In genomic region chrX:130081421-130082045, GRCh38 we compare ENCODE assay signal across 2 cellular contexts.
TF ChIP-seq lines count a peak whose summit lies in the region.

No MANE protein-coding gene starts in this region.

TF ChIP-seq in GM12878, 131 proteins besides CTCF, POLR2A, EP300 and RAD21:
- TF ChIP-seq POLR2AphosphoS5 (IDR thresholded peaks at IDR 0.05; ENCODE audit: low read length): 0 out of 2 replicates have a peak, but pooled peaks have one; percentile 4
- no peak for TF ChIP-seq IKZF2 (IDR thresholded peaks at IDR 0.05)

TF ChIP-seq in SK-N-SH, 30 proteins besides CTCF, POLR2A, EP300 and RAD21:
- TF ChIP-seq USF1 (IDR thresholded peaks at IDR 0.05; ENCODE audit: borderline replicate concordance, low read depth) (no peak), USF2 (IDR thresholded peaks at IDR 0.05; ENCODE audit: borderline replicate concordance, low read depth, low read length) (no peak), SMC3 (IDR thresholded peaks at IDR 0.05; ENCODE audit: low read depth, low read length) (no peak), MXI1 (IDR thresholded peaks at IDR 0.05; ENCODE audit: low read depth, low read length) (no peak), GATA2 (CRISPR knock-in tag; IDR thresholded peaks at IDR 0.05) (no peak), EZH2phosphoT487 (IDR thresholded peaks at IDR 0.05; ENCODE audit: borderline replicate concordance, low read depth) (no peak), JUND (IDR thresholded peaks at IDR 0.05) (no peak), FOXM1 (IDR thresholded peaks at IDR 0.05; ENCODE audit: low read depth) (no peak), TEAD4 (IDR thresholded peaks at IDR 0.05; ENCODE audit: borderline replicate concordance, insufficient read depth) (no peak)
TF ChIP-seq in SK-N-SH: peak in this region for 0.
